1 cellular context compared by ENCODE assay signal in the genomic region with DNA sequence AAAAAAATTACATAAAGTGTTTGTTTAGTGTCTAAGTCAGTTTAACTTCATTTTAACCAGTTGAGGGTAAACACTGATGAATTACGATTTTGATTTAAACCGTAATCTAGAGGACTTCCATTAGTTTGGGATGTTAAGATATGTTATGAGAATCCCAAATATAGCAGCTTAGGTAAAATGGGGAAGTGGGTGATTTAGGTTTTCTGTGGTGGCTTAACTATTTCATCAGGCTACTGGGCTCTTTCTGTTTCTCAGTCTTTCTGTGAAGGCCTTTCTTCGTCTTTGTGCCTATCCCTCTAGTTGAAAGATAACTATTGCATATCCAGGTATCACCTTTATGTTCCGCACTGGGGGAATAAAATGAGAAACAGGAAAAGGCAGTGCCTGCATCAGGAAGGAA.
TF ChIP-seq lines count a peak whose summit lies in the region.

No MANE protein-coding gene starts in this region.

TF ChIP-seq in GM23338, 12 proteins besides CTCF, POLR2A, EP300 and RAD21 (continued from another document):
- TF ChIP-seq, protein P1, sequence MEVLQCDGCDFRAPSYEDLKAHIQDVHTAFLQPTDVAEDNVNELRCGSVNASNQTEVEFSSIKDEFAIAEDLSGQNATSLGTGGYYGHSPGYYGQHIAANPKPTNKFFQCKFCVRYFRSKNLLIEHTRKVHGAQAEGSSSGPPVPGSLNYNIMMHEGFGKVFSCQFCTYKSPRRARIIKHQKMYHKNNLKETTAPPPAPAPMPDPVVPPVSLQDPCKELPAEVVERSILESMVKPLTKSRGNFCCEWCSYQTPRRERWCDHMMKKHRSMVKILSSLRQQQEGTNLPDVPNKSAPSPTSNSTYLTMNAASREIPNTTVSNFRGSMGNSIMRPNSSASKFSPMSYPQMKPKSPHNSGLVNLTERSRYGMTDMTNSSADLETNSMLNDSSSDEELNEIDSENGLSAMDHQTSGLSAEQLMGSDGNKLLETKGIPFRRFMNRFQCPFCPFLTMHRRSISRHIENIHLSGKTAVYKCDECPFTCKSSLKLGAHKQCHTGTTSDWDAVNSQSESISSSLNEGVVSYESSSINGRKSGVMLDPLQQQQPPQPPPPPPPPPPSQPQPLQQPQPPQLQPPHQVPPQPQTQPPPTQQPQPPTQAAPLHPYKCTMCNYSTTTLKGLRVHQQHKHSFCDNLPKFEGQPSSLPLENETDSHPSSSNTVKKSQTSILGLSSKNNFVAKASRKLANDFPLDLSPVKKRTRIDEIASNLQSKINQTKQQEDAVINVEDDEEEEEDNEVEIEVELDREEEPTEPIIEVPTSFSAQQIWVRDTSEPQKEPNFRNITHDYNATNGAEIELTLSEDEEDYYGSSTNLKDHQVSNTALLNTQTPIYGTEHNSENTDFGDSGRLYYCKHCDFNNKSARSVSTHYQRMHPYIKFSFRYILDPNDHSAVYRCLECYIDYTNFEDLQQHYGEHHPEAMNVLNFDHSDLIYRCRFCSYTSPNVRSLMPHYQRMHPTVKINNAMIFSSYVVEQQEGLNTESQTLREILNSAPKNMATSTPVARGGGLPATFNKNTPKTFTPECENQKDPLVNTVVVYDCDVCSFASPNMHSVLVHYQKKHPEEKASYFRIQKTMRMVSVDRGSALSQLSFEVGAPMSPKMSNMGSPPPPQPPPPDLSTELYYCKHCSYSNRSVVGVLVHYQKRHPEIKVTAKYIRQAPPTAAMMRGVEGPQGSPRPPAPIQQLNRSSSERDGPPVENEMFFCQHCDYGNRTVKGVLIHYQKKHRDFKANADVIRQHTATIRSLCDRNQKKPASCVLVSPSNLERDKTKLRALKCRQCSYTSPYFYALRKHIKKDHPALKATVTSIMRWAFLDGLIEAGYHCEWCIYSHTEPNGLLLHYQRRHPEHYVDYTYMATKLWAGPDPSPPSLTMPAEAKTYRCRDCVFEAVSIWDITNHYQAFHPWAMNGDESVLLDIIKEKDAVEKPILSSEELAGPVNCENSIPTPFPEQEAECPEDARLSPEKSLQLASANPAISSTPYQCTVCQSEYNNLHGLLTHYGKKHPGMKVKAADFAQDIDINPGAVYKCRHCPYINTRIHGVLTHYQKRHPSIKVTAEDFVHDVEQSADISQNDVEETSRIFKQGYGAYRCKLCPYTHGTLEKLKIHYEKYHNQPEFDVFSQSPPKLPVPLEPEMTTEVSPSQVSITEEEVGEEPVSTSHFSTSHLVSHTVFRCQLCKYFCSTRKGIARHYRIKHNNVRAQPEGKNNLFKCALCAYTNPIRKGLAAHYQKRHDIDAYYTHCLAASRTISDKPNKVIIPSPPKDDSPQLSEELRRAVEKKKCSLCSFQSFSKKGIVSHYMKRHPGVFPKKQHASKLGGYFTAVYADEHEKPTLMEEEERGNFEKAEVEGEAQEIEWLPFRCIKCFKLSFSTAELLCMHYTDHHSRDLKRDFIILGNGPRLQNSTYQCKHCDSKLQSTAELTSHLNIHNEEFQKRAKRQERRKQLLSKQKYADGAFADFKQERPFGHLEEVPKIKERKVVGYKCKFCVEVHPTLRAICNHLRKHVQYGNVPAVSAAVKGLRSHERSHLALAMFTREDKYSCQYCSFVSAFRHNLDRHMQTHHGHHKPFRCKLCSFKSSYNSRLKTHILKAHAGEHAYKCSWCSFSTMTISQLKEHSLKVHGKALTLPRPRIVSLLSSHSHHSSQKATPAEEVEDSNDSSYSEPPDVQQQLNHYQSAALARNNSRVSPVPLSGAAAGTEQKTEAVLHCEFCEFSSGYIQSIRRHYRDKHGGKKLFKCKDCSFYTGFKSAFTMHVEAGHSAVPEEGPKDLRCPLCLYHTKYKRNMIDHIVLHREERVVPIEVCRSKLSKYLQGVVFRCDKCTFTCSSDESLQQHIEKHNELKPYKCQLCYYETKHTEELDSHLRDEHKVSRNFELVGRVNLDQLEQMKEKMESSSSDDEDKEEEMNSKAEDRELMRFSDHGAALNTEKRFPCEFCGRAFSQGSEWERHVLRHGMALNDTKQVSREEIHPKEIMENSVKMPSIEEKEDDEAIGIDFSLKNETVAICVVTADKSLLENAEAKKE (CRISPR knock-in tag; IDR thresholded peaks at IDR 0.05), result no peak
- no peak for TF ChIP-seq CREB1 (CRISPR knock-in tag; IDR thresholded peaks at IDR 0.05; ENCODE audit: low read depth)
- TF ChIP-seq STAT1 (IDR thresholded peaks at IDR 0.05; ENCODE audit: unreplicated experiment), result no peak
- no peak for TF ChIP-seq ZNF331 (CRISPR knock-in tag; IDR thresholded peaks at IDR 0.05; ENCODE audit: low read depth)
- TF ChIP-seq, protein P2, sequence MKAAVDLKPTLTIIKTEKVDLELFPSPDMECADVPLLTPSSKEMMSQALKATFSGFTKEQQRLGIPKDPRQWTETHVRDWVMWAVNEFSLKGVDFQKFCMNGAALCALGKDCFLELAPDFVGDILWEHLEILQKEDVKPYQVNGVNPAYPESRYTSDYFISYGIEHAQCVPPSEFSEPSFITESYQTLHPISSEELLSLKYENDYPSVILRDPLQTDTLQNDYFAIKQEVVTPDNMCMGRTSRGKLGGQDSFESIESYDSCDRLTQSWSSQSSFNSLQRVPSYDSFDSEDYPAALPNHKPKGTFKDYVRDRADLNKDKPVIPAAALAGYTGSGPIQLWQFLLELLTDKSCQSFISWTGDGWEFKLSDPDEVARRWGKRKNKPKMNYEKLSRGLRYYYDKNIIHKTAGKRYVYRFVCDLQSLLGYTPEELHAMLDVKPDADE (IDR thresholded peaks at IDR 0.05), result no peak
- no peak for TF ChIP-seq ZNF114 (CRISPR knock-in tag; IDR thresholded peaks at IDR 0.05)
- TF ChIP-seq EZH2 (IDR thresholded peaks at IDR 0.05; ENCODE audit: low read depth, unreplicated experiment), result no peak
- no peak for TF ChIP-seq EZH2phosphoT487 (IDR thresholded peaks at IDR 0.05; ENCODE audit: unreplicated experiment)
